In the genomic region with DNA sequence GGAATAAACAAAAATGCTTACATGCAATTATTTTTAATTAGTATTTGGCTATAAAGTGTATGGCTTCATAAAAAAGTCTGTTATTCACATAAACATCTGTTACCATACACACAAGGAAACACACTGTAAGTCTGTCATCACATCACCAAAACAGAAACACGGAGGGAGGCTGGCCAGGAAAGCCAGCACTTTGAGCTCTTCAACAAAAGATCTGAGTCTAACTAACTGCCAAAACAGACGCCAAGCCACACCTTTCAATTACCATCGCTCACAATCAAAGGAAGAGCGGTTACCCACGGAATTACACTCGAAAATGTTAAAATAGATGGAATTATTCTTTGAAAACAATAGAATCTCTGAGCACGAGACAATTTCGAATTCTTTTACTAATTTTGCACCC, we compare ENCODE assay signal across 20 cellular contexts. TPM values are rescaled to one million over a fixed set of nuclear protein-coding genes. Genes with fewer than 3 reads are reported as not detected.
A peak's percentile ranks its signal among the peaks of the same experiment; 100 is the strongest.
DNase-seq lines count a peak whose midpoint lies in the region; ATAC-seq and TF ChIP-seq lines count a peak whose summit lies in the region.
"Had no signal": no experiment of that assay in that cellular context is flagged by ENCODE, and none has a peak within 500 bp of the region (broad histone marks: within the 10 kb centered on the region; RNA-seq: fewer than 3 reads in every experiment).

No MANE protein-coding gene starts in this region.

- H3K27me3 ChIP-seq in subcutaneous abdominal adipose tissue (ENCODE audit: control insufficient read depth in 5 of 5, insufficient read depth in 4 of 5, low read length in 5 of 5): peaks cover 0 to 2% (median 0%) of the 10 kb centered on the region in 5 donors
- H3K27me3 ChIP-seq: cardiac muscle cell, sigmoid colon, tibial nerve had no signal

- H3K27ac ChIP-seq in subcutaneous abdominal adipose tissue (ENCODE audit: low read depth, low read length): peak overlapping the region; percentile 39
- H3K27ac ChIP-seq: cardiac muscle cell, hepatocyte, sigmoid colon, tibial nerve had no signal

- H3K36me3 ChIP-seq in subcutaneous abdominal adipose tissue (ENCODE audit: control insufficient read depth in 5 of 5, insufficient read depth in 5 of 5, low read length in 5 of 5): no peaks in the 10 kb centered on the region
- H3K36me3 ChIP-seq: cardiac muscle cell, esophagus squamous epithelium, sigmoid colon, tibial nerve had no signal

- TF ChIP-seq POLR2A in erythroblast (IDR thresholded peaks at IDR 0.05; ENCODE audit: low read length): no peak

- peak; percentile 12 for DNase-seq in GM04504 (ENCODE audit: low read depth)
- peak; percentile 86 for DNase-seq in NCI-H2171 treated with DMSO at 0.1 percent for 48 hours (lab: John Stamatoyannopoulos, UW)
- DNase-seq in fibroblast of villous mesenchyme (ENCODE audit: low read depth): peak; percentile 12
- DNase-seq in NK-92 treated with Interleukin-12 subunit alpha and Interleukin-12 subunit beta, amount 100 ng/mL, for 24 hours (lab: John Stamatoyannopoulos, UW): no peak
- DNase-seq in erythroblast (lab: John Stamatoyannopoulos, UW): no peak
- DNase-seq: activated CD4-positive, alpha-beta T cell treated with anti-CD3 and anti-CD28 coated beads for 4 hours; activated gamma-delta T cell; Calu3; esophagus squamous epithelium; islet precursor cell; mesendoderm; naive thymus-derived CD8-positive, alpha-beta T cell; NCI-H345; sigmoid colon; stimulated activated naive CD4-positive, alpha-beta T cell treated with Interleukin-2 at 50 U/mL for 16 hours had no signal

- TF ChIP-seq CTCF in fibroblast of villous mesenchyme (IDR thresholded peaks at IDR 0.05; ENCODE audit: insufficient read depth, low read depth, low read length): no peak

- H3K9me3 ChIP-seq in subcutaneous abdominal adipose tissue (ENCODE audit: control insufficient read depth in 5 of 5, low read length in 5 of 5): no peaks in the 10 kb centered on the region
- H3K9me3 ChIP-seq: esophagus squamous epithelium, sigmoid colon, tibial nerve had no signal

- H3K9ac ChIP-seq in subcutaneous abdominal adipose tissue (ENCODE audit: low read length in 5 of 5): no peak overlapping the region

- ATAC-seq in HG03025 (IDR thresholded peaks at IDR 0.05; ENCODE audit: low FRiP score, unreplicated experiment): no peak
- ATAC-seq: naive thymus-derived CD8-positive, alpha-beta T cell had no signal

- H3K4me3 ChIP-seq in fibroblast of villous mesenchyme (ENCODE audit: low read depth, low read length): no peak overlapping the region
- H3K4me3 ChIP-seq in subcutaneous abdominal adipose tissue (ENCODE audit: low read depth in 1 of 5, low read length in 5 of 5): no peak overlapping the region
- H3K4me3 ChIP-seq: cardiac muscle cell, esophagus squamous epithelium, hepatocyte, sigmoid colon, tibial nerve had no signal

- peaks cover 0 to 47% (median 0%) of the 10 kb centered on the region in 5 donors for H3K4me1 ChIP-seq in subcutaneous abdominal adipose tissue (ENCODE audit: control insufficient read depth in 5 of 5, insufficient read depth in 5 of 5, low read length in 5 of 5)
- H3K4me1 ChIP-seq: sigmoid colon, tibial nerve had no signal

RNA-seq across cellular contexts. Expression of a gene that starts 49.2 kb away (rescaled TPM):
- 10.4 and 19.0 TPM in 2 replicates for total RNA-seq in fibroblast of villous mesenchyme

Comparison
In these comparisons a context has a peak if more than half of its experiments do, and no peak if none do; other contexts are left out.
1. DNase-seq: peak in GM04504 (single experiment), NCI-H2171 treated with DMSO at 0.1 percent for 48 hours (single experiment) and fibroblast of villous mesenchyme (single experiment); none in NK-92 treated with Interleukin-12 subunit alpha and Interleukin-12 subunit beta, amount 100 ng/mL, for 24 hours (single experiment) and erythroblast (0 of 2).